6 cellular contexts compared by ENCODE assay signal in the genomic region with DNA sequence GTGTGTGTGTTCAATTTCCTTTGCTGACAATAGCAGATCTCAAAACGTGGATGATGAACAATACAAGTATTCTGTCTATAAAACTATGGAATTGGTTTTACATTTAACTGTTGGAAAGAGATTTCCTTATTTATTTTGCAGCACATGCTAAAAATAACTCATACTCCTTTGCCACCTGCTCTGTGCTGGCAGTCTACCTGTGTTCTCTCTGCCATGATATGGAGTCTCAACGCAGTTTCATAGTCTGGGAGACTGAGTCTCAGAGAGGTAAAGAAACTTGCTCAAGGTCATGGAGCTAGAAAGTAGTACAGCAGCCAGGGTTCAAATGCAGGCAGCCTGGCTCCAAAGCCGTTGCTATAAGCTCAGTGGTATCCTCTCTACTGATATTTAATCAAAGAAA.
"Had no signal": no experiment of that assay in that cellular context is flagged by ENCODE, and none has a peak within 500 bp of the region (broad histone marks: within the 10 kb centered on the region; RNA-seq: fewer than 3 reads in every experiment).

No MANE protein-coding gene starts in this region.

- H3K4me3 ChIP-seq: GM23338 had no signal

- DNase-seq: H9, HCEC 1CT, KBM-7 had no signal

- H3K27ac ChIP-seq: HL-60 had no signal

- ATAC-seq: GM23338, HepG2 had no signal
